In genomic region chr6:74991573-74992332, GRCh38 we compare ENCODE assay signal across 16 cellular contexts.
DNase-seq lines count a peak whose midpoint lies in the region; ATAC-seq and TF ChIP-seq lines count a peak whose summit lies in the region.
"Had no signal": no experiment of that assay in that cellular context is flagged by ENCODE, and none has a peak within 500 bp of the region (broad histone marks: within the 10 kb centered on the region; RNA-seq: fewer than 3 reads in every experiment).

No MANE protein-coding gene starts in this region.

- H3K4me3 ChIP-seq in left ventricle myocardium inferior (no peak overlapping the region), right atrium auricular region (no peak overlapping the region), foreskin fibroblast (ENCODE audit: low read depth in 1 of 2, low read length in 2 of 2) (no peak overlapping the region)
- H3K4me3 ChIP-seq: dorsolateral prefrontal cortex had no signal

- H3K36me3 ChIP-seq in left ventricle myocardium inferior (no peaks in the 10 kb centered on the region), right atrium auricular region (no peaks in the 10 kb centered on the region)

- H3K4me3 Mint-ChIP-seq in activated T-cell treated with anti-CD3 and anti-CD28 coated beads, Interleukin-2, amount 50 U/mL, for 4 hours: no peak overlapping the region

- H3K9me3 Mint-ChIP-seq in activated T-cell treated with anti-CD3 and anti-CD28 coated beads, Interleukin-2, amount 50 U/mL, for 4 hours: peaks cover 7% of the 10 kb centered on the region

- peak; percentile 14 for TF ChIP-seq CTCF in left ventricle myocardium inferior (IDR thresholded peaks at IDR 0.05; ENCODE audit: borderline replicate concordance)
- no peak for TF ChIP-seq CTCF in right atrium auricular region (IDR thresholded peaks at IDR 0.05)
- TF ChIP-seq CTCF in foreskin fibroblast (IDR thresholded peaks at IDR 0.05; ENCODE audit: low read depth, low read length): peak; percentile 40

- H3K27me3 Mint-ChIP-seq in activated T-cell treated with anti-CD3 and anti-CD28 coated beads, Interleukin-2, amount 50 U/mL, for 4 hours (ENCODE audit: low read depth): no peaks in the 10 kb centered on the region

- ATAC-seq in activated T-cell treated with anti-CD3 and anti-CD28 coated beads, Interleukin-2, amount 50 U/mL, for 4 hours: no peak

- intact Hi-C loops in left ventricle myocardium inferior (cut with micrococcal nuclease): no loop called here

- H3K9me3 ChIP-seq in left ventricle myocardium inferior (replicated peaks): peaks cover 6% of the 10 kb centered on the region
- peaks cover 1 to 8% of the 10 kb centered on the region in 2 donors for H3K9me3 ChIP-seq in right atrium auricular region

- no peaks in the 10 kb centered on the region for H3K4me1 ChIP-seq in left ventricle myocardium inferior
- no peaks in the 10 kb centered on the region for H3K4me1 ChIP-seq in right atrium auricular region

- H3K27me3 ChIP-seq in left ventricle myocardium inferior (ENCODE audit: low read depth): no peaks in the 10 kb centered on the region
- no peaks in the 10 kb centered on the region for H3K27me3 ChIP-seq in right atrium auricular region

- H3K27ac ChIP-seq in left ventricle myocardium inferior (replicated peaks): no peak overlapping the region
- no peak overlapping the region for H3K27ac ChIP-seq in right atrium auricular region
- H3K27ac ChIP-seq: dorsolateral prefrontal cortex had no signal

- H3K36me3 Mint-ChIP-seq in activated T-cell treated with anti-CD3 and anti-CD28 coated beads, Interleukin-2, amount 50 U/mL, for 4 hours (ENCODE audit: insufficient read depth): no peaks in the 10 kb centered on the region

- DNase-seq in left ventricle myocardium inferior (no peak), right atrium auricular region (ENCODE audit: low spot score) (no peak), amniotic epithelial cell (ENCODE audit: low read depth) (peak; percentile 55), foreskin fibroblast (peak in 1 of 2 donors; percentile 39), stromal cell of bone marrow (ENCODE audit: low read depth) (peak; percentile 31), NCI-H187 treated with DMSO at 0.1 percent for 48 hours (lab: John Stamatoyannopoulos, UW) (no peak), NCI-H146 (lab: John Stamatoyannopoulos, UW) (no peak)
- no peak for DNase-seq in activated T-cell treated with anti-CD3 and anti-CD28 coated beads, Interleukin-2, amount 50 U/mL, for 4 hours
- DNase-seq: activated CD4-positive, alpha-beta T cell treated with anti-CD3 and anti-CD28 coated beads, Interleukin-2, amount 50 U/mL, for 1 hour; activated naive CD4-positive, alpha-beta T cell treated with anti-CD3 and anti-CD28 coated beads, Interleukin-2, amount 50 U/mL, for 16 hours; AML-193; DND-41; dorsolateral prefrontal cortex; NCI-H1105; SW 1271; trophoblast cell had no signal

- H3K4me1 Mint-ChIP-seq in activated T-cell treated with anti-CD3 and anti-CD28 coated beads, Interleukin-2, amount 50 U/mL, for 4 hours (ENCODE audit: low read depth): no peaks in the 10 kb centered on the region

Comparison
In these comparisons a context has a peak if more than half of its experiments do, and no peak if none do; other contexts are left out.
1. CTCF ChIP-seq: peak in left ventricle myocardium inferior (single experiment) and foreskin fibroblast (single experiment); none in right atrium auricular region (0 of 2).
2. DNase-seq: peak in amniotic epithelial cell (single experiment) and stromal cell of bone marrow (single experiment); none in left ventricle myocardium inferior (single experiment), right atrium auricular region (single experiment), NCI-H187 treated with DMSO at 0.1 percent for 48 hours (single experiment), NCI-H146 (single experiment) and activated T-cell treated with anti-CD3 and anti-CD28 coated beads, Interleukin-2, amount 50 U/mL, for 4 hours (single experiment).